In the genomic region with DNA sequence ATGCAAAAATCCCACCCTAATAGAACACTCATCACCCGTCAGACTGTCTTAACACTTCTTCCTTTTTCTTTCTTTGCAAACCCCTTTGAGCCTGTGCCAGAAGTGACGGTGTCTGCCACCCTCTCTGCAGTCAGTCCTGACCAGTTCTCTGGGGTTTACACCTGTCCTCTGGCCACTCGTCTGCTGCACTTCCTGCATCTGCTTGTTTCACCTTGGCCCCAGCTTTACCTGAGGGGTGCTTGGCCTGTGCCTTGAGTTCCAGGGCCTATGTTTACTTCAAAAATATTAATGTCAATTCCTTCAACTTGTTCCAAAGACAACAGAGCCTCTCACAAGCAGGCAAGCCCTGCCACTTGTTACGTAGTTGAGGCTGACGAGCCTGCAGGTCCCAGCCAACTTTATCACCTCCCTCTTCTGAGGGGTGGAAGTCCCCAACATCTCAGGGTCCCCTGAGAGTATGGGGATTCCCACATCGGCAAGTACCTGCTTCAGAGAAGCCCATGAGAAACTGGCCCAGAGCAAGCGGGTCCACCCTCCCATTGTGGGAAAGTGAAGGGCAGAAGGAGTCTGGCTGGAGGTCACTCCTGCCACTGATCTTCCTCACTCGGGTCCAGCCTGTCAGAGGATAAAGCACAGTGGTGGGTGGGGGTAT, we compare ENCODE assay signal across 11 cellular contexts.
DNase-seq lines count a peak whose midpoint lies in the region; ATAC-seq lines count a peak whose summit lies in the region.
"Had no signal": no experiment of that assay in that cellular context is flagged by ENCODE, and none has a peak within 500 bp of the region (broad histone marks: within the 10 kb centered on the region; RNA-seq: fewer than 3 reads in every experiment).

No MANE protein-coding gene starts in this region.

- ATAC-seq in activated naive CD4-positive, alpha-beta T cell treated with anti-CD3 and anti-CD28 coated beads, Interleukin-2, amount 50 U/mL, for 72 hours, result no peak
- ATAC-seq in HG02763 (IDR thresholded peaks at IDR 0.05; ENCODE audit: unreplicated experiment), result peak; percentile 47
- ATAC-seq in T-helper 17 cell, result peak; percentile 79
- no peak for ATAC-seq in Right ventricle myocardium superior (ENCODE audit: poor library complexity)

- H3K27me3 Mint-ChIP-seq in activated naive CD4-positive, alpha-beta T cell treated with anti-CD3 and anti-CD28 coated beads, Interleukin-2, amount 50 U/mL, for 24 hours, result no peaks in the 10 kb centered on the region
- no peaks in the 10 kb centered on the region for H3K27me3 Mint-ChIP-seq in T-helper 17 cell

- no peaks in the 10 kb centered on the region for H3K9me3 Mint-ChIP-seq in activated naive CD4-positive, alpha-beta T cell treated with anti-CD3 and anti-CD28 coated beads, Interleukin-2, amount 50 U/mL, for 24 hours
- no peaks in the 10 kb centered on the region for H3K9me3 Mint-ChIP-seq in activated naive CD4-positive, alpha-beta T cell treated with anti-CD3 and anti-CD28 coated beads, Interleukin-2, amount 50 U/mL, for 72 hours
- H3K9me3 Mint-ChIP-seq: H9 had no signal

- H3K27ac Mint-ChIP-seq in activated naive CD4-positive, alpha-beta T cell treated with anti-CD3 and anti-CD28 coated beads, Interleukin-2, amount 50 U/mL, for 24 hours, result peak overlapping the region; percentile 21
- no peak overlapping the region for H3K27ac Mint-ChIP-seq in activated naive CD4-positive, alpha-beta T cell treated with anti-CD3 and anti-CD28 coated beads, Interleukin-2, amount 50 U/mL, for 72 hours
- H3K27ac Mint-ChIP-seq in T-helper 17 cell, result peak overlapping the region; percentile 3
- H3K27ac Mint-ChIP-seq: H9 had no signal

- DNase-seq in activated naive CD4-positive, alpha-beta T cell treated with anti-CD3 and anti-CD28 coated beads, Interleukin-2, amount 50 U/mL, for 72 hours (ENCODE audit: low spot score in 2 of 2), result no peak
- DNase-seq in T-helper 17 cell (no peak), GM19238 (ENCODE audit: insufficient read length, low spot score) (no peak), Right ventricle myocardium superior (no peak), H7 (no peak)
- no peak for DNase-seq in stimulated activated CD4-positive, alpha-beta T cell treated with anti-CD3 and anti-CD28 coated beads, Interleukin-4, amount 100 ng/mL, for 24 hours
- DNase-seq: H9, NCI-H1092 had no signal

- H3K4me3 ChIP-seq in H7 (ENCODE audit: insufficient read depth, low read depth, low read length), result no peak overlapping the region
- H3K4me3 ChIP-seq: suprapubic skin had no signal

- H3K4me3 Mint-ChIP-seq in activated naive CD4-positive, alpha-beta T cell treated with anti-CD3 and anti-CD28 coated beads, Interleukin-2, amount 50 U/mL, for 24 hours, result no peak overlapping the region
- H3K4me3 Mint-ChIP-seq in T-helper 17 cell, result no peak overlapping the region
- H3K4me3 Mint-ChIP-seq: H9 had no signal

- H3K36me3 ChIP-seq in H7 (replicated peaks; ENCODE audit: control insufficient read depth, insufficient read depth, low read length), result no peaks in the 10 kb centered on the region
- H3K36me3 ChIP-seq: suprapubic skin had no signal

- intact Hi-C loops in Right ventricle myocardium superior (cut with DNase I), result no loop called here

- H3K9me3 ChIP-seq in T-helper 17 cell (ENCODE audit: control insufficient read depth, low read length, poor library complexity, severe bottlenecking), result no peaks in the 10 kb centered on the region
- H3K9me3 ChIP-seq: suprapubic skin had no signal

- H3K27me3 ChIP-seq in H7 (ENCODE audit: control insufficient read depth, insufficient read depth, low read length), result no peaks in the 10 kb centered on the region
- H3K27me3 ChIP-seq: suprapubic skin had no signal

- H3K36me3 Mint-ChIP-seq in activated naive CD4-positive, alpha-beta T cell treated with anti-CD3 and anti-CD28 coated beads, Interleukin-2, amount 50 U/mL, for 24 hours, result no peaks in the 10 kb centered on the region
- H3K36me3 Mint-ChIP-seq in activated naive CD4-positive, alpha-beta T cell treated with anti-CD3 and anti-CD28 coated beads, Interleukin-2, amount 50 U/mL, for 72 hours, result no peaks in the 10 kb centered on the region
- no peaks in the 10 kb centered on the region for H3K36me3 Mint-ChIP-seq in T-helper 17 cell (ENCODE audit: low read depth)

- H3K4me1 Mint-ChIP-seq in activated naive CD4-positive, alpha-beta T cell treated with anti-CD3 and anti-CD28 coated beads, Interleukin-2, amount 50 U/mL, for 24 hours, result no peaks in the 10 kb centered on the region
- no peaks in the 10 kb centered on the region for H3K4me1 Mint-ChIP-seq in T-helper 17 cell

Comparison
In these comparisons a context has a peak if more than half of its experiments do, and no peak if none do; other contexts are left out.
1. H3K27ac Mint-ChIP-seq: peak in activated naive CD4-positive, alpha-beta T cell treated with anti-CD3 and anti-CD28 coated beads, Interleukin-2, amount 50 U/mL, for 24 hours (single experiment) and T-helper 17 cell (single experiment); none in activated naive CD4-positive, alpha-beta T cell treated with anti-CD3 and anti-CD28 coated beads, Interleukin-2, amount 50 U/mL, for 72 hours (0 of 2).
2. ATAC-seq: peak in HG02763 (single experiment) and T-helper 17 cell (single experiment); none in activated naive CD4-positive, alpha-beta T cell treated with anti-CD3 and anti-CD28 coated beads, Interleukin-2, amount 50 U/mL, for 72 hours (0 of 2) and Right ventricle myocardium superior (single experiment).